ENCODE assay signal across 15 cellular contexts in genomic region chr14:54625158-54625557, GRCh38. TPM values are rescaled to one million over a fixed set of nuclear protein-coding genes. Genes with fewer than 3 reads are reported as not detected.
DNase-seq lines count a peak whose midpoint lies in the region; ATAC-seq, FAIRE-seq and TF ChIP-seq lines count a peak whose summit lies in the region.
"Had no signal": no experiment of that assay in that cellular context is flagged by ENCODE, and none has a peak within 500 bp of the region (broad histone marks: within the 10 kb centered on the region; RNA-seq: fewer than 3 reads in every experiment).

No MANE protein-coding gene starts in this region.

- 59 to 71% methylated on average over 4 to 5 of the region's 5 CpGs for WGBS in mesodermal cell (ENCODE audit: insufficient coverage in 2 of 2), 2 experiments

- no peak overlapping the region for H3K4me3 Mint-ChIP-seq in CD8-positive, alpha-beta T cell
- H3K4me3 Mint-ChIP-seq: activated T-helper 1 cell treated with anti-CD3 and anti-CD28 coated beads, Interleukin-12 subunit alpha, Interleukin-12 subunit beta, Interleukin-2, Interleukin-4 antibody, amounts not matched to agents 30 ng/mL and 10 ng/mL and 1 ng/mL, durations not matched to agents 14 hours and 24 hours and 36 hours had no signal

- intact Hi-C loops in CD8-positive, alpha-beta T cell (cut with DNase I, micrococcal nuclease) = loop anchor here in 1 of 2 experiments (5.0 kb wide), 2 partner anchors 58 to 747 kb away; partner anchors contain the start of gene SAMD4A

- H3K9me3 ChIP-seq in mesodermal cell (ENCODE audit: control insufficient read depth, low read length) = no peaks in the 10 kb centered on the region
- no peaks in the 10 kb centered on the region for H3K9me3 ChIP-seq in CD8-positive, alpha-beta T cell (ENCODE audit: low read length)
- H3K9me3 ChIP-seq: neutrophil had no signal

- H3K9me3 Mint-ChIP-seq in CD8-positive, alpha-beta T cell = no peaks in the 10 kb centered on the region

- no peaks in the 10 kb centered on the region for H3K27me3 ChIP-seq in CD8-positive, alpha-beta T cell (ENCODE audit: insufficient read depth, low read length)

- no peak overlapping the region for H3K27ac Mint-ChIP-seq in CD8-positive, alpha-beta T cell
- H3K27ac Mint-ChIP-seq: activated T-helper 1 cell treated with anti-CD3 and anti-CD28 coated beads, Interleukin-12 subunit alpha, Interleukin-12 subunit beta, Interleukin-2, Interleukin-4 antibody, amounts not matched to agents 30 ng/mL and 10 ng/mL and 1 ng/mL, durations not matched to agents 14 hours and 24 hours and 36 hours had no signal

- H3K4me3 ChIP-seq in mesodermal cell (ENCODE audit: extremely low read depth, insufficient read depth, low read length, poor library complexity, severe bottlenecking) = no peak overlapping the region
- H3K4me3 ChIP-seq in CD8-positive, alpha-beta T cell (ENCODE audit: low read depth, low read length) = no peak overlapping the region

- TF ChIP-seq CTCF in CD8-positive, alpha-beta T cell (IDR thresholded peaks at IDR 0.05) = no peak

- FAIRE-seq in HTR-8/SVneo (lab: Jason Lieb, UNC) (peak; percentile 81), RCC 7860 (lab: Jason Lieb, UNC) (no peak)
- FAIRE-seq: islet of Langerhans had no signal

- H3K4me1 ChIP-seq in mesodermal cell (ENCODE audit: control insufficient read depth, insufficient read depth, low read length, poor library complexity, severe bottlenecking) = peaks cover 53% of the 10 kb centered on the region
- H3K4me1 ChIP-seq in CD8-positive, alpha-beta T cell (ENCODE audit: insufficient read depth, low read length) = peaks cover 37% of the 10 kb centered on the region

- H3K27ac ChIP-seq in mesodermal cell (ENCODE audit: low read depth, low read length, severe bottlenecking) = peak overlapping the region; percentile 52
- no peak overlapping the region for H3K27ac ChIP-seq in CD8-positive, alpha-beta T cell (ENCODE audit: low read depth, low read length)
- H3K27ac ChIP-seq: neutrophil had no signal

- H3K4me1 Mint-ChIP-seq in CD8-positive, alpha-beta T cell (ENCODE audit: low read depth) = peaks cover 35% of the 10 kb centered on the region

- no peaks in the 10 kb centered on the region for H3K27me3 Mint-ChIP-seq in CD8-positive, alpha-beta T cell (ENCODE audit: low read depth)

- H3K36me3 ChIP-seq in mesodermal cell (ENCODE audit: control insufficient read depth, insufficient read depth, low read length) = peaks cover 17% of the 10 kb centered on the region
- H3K36me3 ChIP-seq in CD8-positive, alpha-beta T cell (ENCODE audit: insufficient read depth, low read length) = no peaks in the 10 kb centered on the region
- H3K36me3 ChIP-seq: neutrophil had no signal

- H3K36me3 Mint-ChIP-seq in CD8-positive, alpha-beta T cell = no peaks in the 10 kb centered on the region

- POLR2A ChIA-PET in CD8-positive, alpha-beta T cell (lab: Charles Lee) = interaction anchor here (0.6 kb wide), 1 partner anchor 88 kb away, joined by 3 read pairs; no protein-coding TSS in a partner anchor

- ATAC-seq in CD8-positive, alpha-beta T cell = no peak
- ATAC-seq in HG02870 (IDR thresholded peaks at IDR 0.05; ENCODE audit: unreplicated experiment) = no peak

- DNase-seq in AG08396 (ENCODE audit: low spot score) (peak; percentile 29), HTR-8/SVneo (ENCODE audit: insufficient read length, low spot score) (no peak), astrocyte of the hippocampus (ENCODE audit: low read depth, low spot score) (peak; percentile 41), cerebellum (ENCODE audit: low spot score) (no peak), RCC 7860 (ENCODE audit: low spot score) (no peak)
- no peak for DNase-seq in CD8-positive, alpha-beta T cell
- DNase-seq: caudate nucleus; NCI-H526; stimulated activated CD4-positive, alpha-beta T cell treated with anti-CD3 and anti-CD28 coated beads, Interleukin-15, amount 100 ng/mL, for 24 hours; stimulated activated CD8-positive, alpha-beta memory T cell treated with anti-CD3 and anti-CD28 coated beads, Interleukin-4, amount 100 ng/mL, for 48 hours had no signal

- CTCF ChIA-PET in CD8-positive, alpha-beta T cell (lab: Charles Lee) = interaction anchor here (2.5 kb wide), 1 partner anchor 12 kb away, joined by 6 read pairs; no protein-coding TSS in a partner anchor

RNA-seq across cellular contexts. Expression of gene SAMD4A, which starts 58.2 kb away (rescaled TPM):
- polyA plus RNA-seq in mesodermal cell (2013, experiment 1 of 2) = 19.8 TPM
- polyA plus RNA-seq in mesodermal cell (2013, experiment 2 of 2) = 20.1 TPM
- total RNA-seq in CD8-positive, alpha-beta T cell = 1 to 10 TPM; 1.6 to 2.0 TPM
- 15.7 TPM for total RNA-seq in cerebellum

Comparison
In these comparisons a context has a peak if more than half of its experiments do, and no peak if none do; other contexts are left out.
1. DNase-seq: peak in AG08396 (single experiment) and astrocyte of the hippocampus (single experiment); none in HTR-8/SVneo (single experiment), CD8-positive, alpha-beta T cell (0 of 7), cerebellum (single experiment) and RCC 7860 (single experiment).